Comparison of ENCODE assay signal across 15 cellular contexts in genomic region chr14:101763941-101764709, GRCh38. TPM values are rescaled to one million over a fixed set of nuclear protein-coding genes. Genes with fewer than 3 reads are reported as not detected.
DNase-seq lines count a peak whose midpoint lies in the region; ATAC-seq and TF ChIP-seq lines count a peak whose summit lies in the region.
"Had no signal": no experiment of that assay in that cellular context is flagged by ENCODE, and none has a peak within 500 bp of the region (broad histone marks: within the 10 kb centered on the region; RNA-seq: fewer than 3 reads in every experiment).

No MANE protein-coding gene starts in this region.

- no peaks in the 10 kb centered on the region for H3K9me3 Mint-ChIP-seq in activated naive CD4-positive, alpha-beta T cell treated with anti-CD3 and anti-CD28 coated beads, Interleukin-2, amount 50 U/mL, for 24 hours
- no peaks in the 10 kb centered on the region for H3K9me3 Mint-ChIP-seq in activated T-helper 1 cell treated with anti-CD3 and anti-CD28 coated beads, Interleukin-12 subunit alpha, Interleukin-12 subunit beta, Interleukin-2, Interleukin-4 antibody, amounts not matched to agents 30 ng/mL and 10 ng/mL and 1 ng/mL, durations not matched to agents 14 hours and 24 hours and 36 hours
- no peaks in the 10 kb centered on the region for H3K9me3 Mint-ChIP-seq in GM23338

- 68 to 82% methylated on average over 9 to 10 of the region's 10 CpGs for WGBS in upper lobe of left lung, 2 donors

- DNase-seq in activated naive CD4-positive, alpha-beta T cell (lab: John Stamatoyannopoulos, UW): no peak
- DNase-seq in activated T-helper 1 cell treated with anti-CD3 and anti-CD28 coated beads, Interleukin-12 subunit alpha, Interleukin-12 subunit beta, Interleukin-2, Interleukin-4 antibody, amounts not matched to agents 30 ng/mL and 10 ng/mL and 1 ng/mL, durations not matched to agents 14 hours and 24 hours and 36 hours (ENCODE audit: low spot score): no peak
- no peak for DNase-seq in lower lobe of right lung
- DNase-seq in upper lobe of left lung: peak; percentile 75 to 82
- no peak for DNase-seq in GM23338 (ENCODE audit: low spot score)
- DNase-seq in putamen (ENCODE audit: low spot score): no peak
- DNase-seq in NCI-H526 treated with DMSO at 0.1 percent for 48 hours (lab: John Stamatoyannopoulos, UW): no peak
- DNase-seq: DMS53, dorsolateral prefrontal cortex, left ventricle myocardium inferior, NCI-H1417 treated with DMSO at 0.1 percent for 48 hours, NCI-H345 had no signal

- no peak overlapping the region for H2AFZ ChIP-seq in GM23338

- H3K27ac ChIP-seq in lower lobe of right lung (peak overlapping the region; percentile 83), upper lobe of left lung (peak overlapping the region; percentile 47 to 95 (median 62)), GM23338 (ENCODE audit: low read depth) (no peak overlapping the region)
- H3K27ac ChIP-seq: KMS-11, left ventricle myocardium inferior, neutrophil had no signal

- H4K20me1 ChIP-seq in GM23338 (replicated peaks; ENCODE audit: insufficient read depth): peaks cover 5% of the 10 kb centered on the region; the same call in 1 of the 2 replicates

- H3K9me2 ChIP-seq in GM23338 (ENCODE audit: insufficient read depth): no peaks in the 10 kb centered on the region

- no peak for TF ChIP-seq CTCF in lower lobe of right lung (IDR thresholded peaks at IDR 0.05)
- TF ChIP-seq CTCF in upper lobe of left lung (IDR thresholded peaks at IDR 0.05): no peak
- TF ChIP-seq CTCF in GM23338 (conservative IDR thresholded peaks at IDR 0.05; ENCODE audit: low read depth in 2 of 2): no peak

- no peak overlapping the region for H3K4me3 ChIP-seq in lower lobe of right lung
- H3K4me3 ChIP-seq in upper lobe of left lung: no peak overlapping the region
- no peak overlapping the region for H3K4me3 ChIP-seq in GM23338
- H3K4me3 ChIP-seq: left ventricle myocardium inferior had no signal

- peak in 1 of 4 donors; percentile 84 for TF ChIP-seq EP300 in upper lobe of left lung (IDR thresholded peaks at IDR 0.05)

- peak overlapping the region; percentile 70 for H3K27ac Mint-ChIP-seq in activated naive CD4-positive, alpha-beta T cell treated with anti-CD3 and anti-CD28 coated beads, Interleukin-2, amount 50 U/mL, for 24 hours
- H3K27ac Mint-ChIP-seq in activated T-helper 1 cell treated with anti-CD3 and anti-CD28 coated beads, Interleukin-12 subunit alpha, Interleukin-12 subunit beta, Interleukin-2, Interleukin-4 antibody, amounts not matched to agents 30 ng/mL and 10 ng/mL and 1 ng/mL, durations not matched to agents 14 hours and 24 hours and 36 hours: peak overlapping the region; percentile 37
- no peak overlapping the region for H3K27ac Mint-ChIP-seq in GM23338

- no peaks in the 10 kb centered on the region for H3F3A ChIP-seq in GM23338 (replicated peaks; ENCODE audit: low read depth)

- H3K4me2 ChIP-seq in GM23338: no peak overlapping the region
- H3K4me2 ChIP-seq: KMS-11 had no signal

- ATAC-seq in lower lobe of right lung (peak in 1 of 2 donors; percentile 11), upper lobe of left lung (ENCODE audit: low FRiP score in 2 of 2) (peak in 1 of 2 donors; percentile 1), GM23338 (no peak)

- H3K9me3 ChIP-seq in lower lobe of right lung: no peaks in the 10 kb centered on the region
- no peaks in the 10 kb centered on the region for H3K9me3 ChIP-seq in upper lobe of left lung
- H3K9me3 ChIP-seq: left ventricle myocardium inferior, neutrophil had no signal

- intact Hi-C loops in activated T-helper 1 cell treated with anti-CD3 and anti-CD28 coated beads, Interleukin-12 subunit alpha, Interleukin-12 subunit beta, Interleukin-2, Interleukin-4 antibody, amounts not matched to agents 30 ng/mL and 10 ng/mL and 1 ng/mL, durations not matched to agents 14 hours and 24 hours and 36 hours (cut with micrococcal nuclease): loop anchor here (5.0 kb wide), 1 partner anchor 553 kb away; the partner anchor contains the start of gene ZNF839
- intact Hi-C loops in lower lobe of right lung (cut with DNase I): no loop called here

- H3K27me3 Mint-ChIP-seq in activated naive CD4-positive, alpha-beta T cell treated with anti-CD3 and anti-CD28 coated beads, Interleukin-2, amount 50 U/mL, for 24 hours: no peaks in the 10 kb centered on the region
- H3K27me3 Mint-ChIP-seq in activated T-helper 1 cell treated with anti-CD3 and anti-CD28 coated beads, Interleukin-12 subunit alpha, Interleukin-12 subunit beta, Interleukin-2, Interleukin-4 antibody, amounts not matched to agents 30 ng/mL and 10 ng/mL and 1 ng/mL, durations not matched to agents 14 hours and 24 hours and 36 hours (ENCODE audit: insufficient read depth): peaks cover 3% of the 10 kb centered on the region
- H3K27me3 Mint-ChIP-seq in GM23338 (ENCODE audit: insufficient read depth, low read depth, poor library complexity): peaks cover 23% of the 10 kb centered on the region

- peaks cover 26% of the 10 kb centered on the region for H3K36me3 Mint-ChIP-seq in activated naive CD4-positive, alpha-beta T cell treated with anti-CD3 and anti-CD28 coated beads, Interleukin-2, amount 50 U/mL, for 24 hours
- H3K36me3 Mint-ChIP-seq in activated T-helper 1 cell treated with anti-CD3 and anti-CD28 coated beads, Interleukin-12 subunit alpha, Interleukin-12 subunit beta, Interleukin-2, Interleukin-4 antibody, amounts not matched to agents 30 ng/mL and 10 ng/mL and 1 ng/mL, durations not matched to agents 14 hours and 24 hours and 36 hours (ENCODE audit: low read depth): peaks cover 19% of the 10 kb centered on the region
- no peaks in the 10 kb centered on the region; the same call in 2 of the 3 replicates for H3K36me3 Mint-ChIP-seq in GM23338 (ENCODE audit: low read depth)

- H3K27me3 ChIP-seq in lower lobe of right lung (ENCODE audit: low read depth) (no peaks in the 10 kb centered on the region), upper lobe of left lung (no peaks in the 10 kb centered on the region), GM23338 (ENCODE audit: insufficient read depth) (peaks cover 26% of the 10 kb centered on the region)
- H3K27me3 ChIP-seq: dorsolateral prefrontal cortex had no signal

- H3K4me1 ChIP-seq in lower lobe of right lung (peaks cover 34% of the 10 kb centered on the region), upper lobe of left lung (peaks cover 18 to 32% (median 21%) of the 10 kb centered on the region in 4 donors), GM23338 (ENCODE audit: insufficient read depth) (peaks cover 11% of the 10 kb centered on the region)

- H3K4me1 Mint-ChIP-seq in activated naive CD4-positive, alpha-beta T cell treated with anti-CD3 and anti-CD28 coated beads, Interleukin-2, amount 50 U/mL, for 24 hours: peaks cover 56% of the 10 kb centered on the region
- H3K4me1 Mint-ChIP-seq in activated T-helper 1 cell treated with anti-CD3 and anti-CD28 coated beads, Interleukin-12 subunit alpha, Interleukin-12 subunit beta, Interleukin-2, Interleukin-4 antibody, amounts not matched to agents 30 ng/mL and 10 ng/mL and 1 ng/mL, durations not matched to agents 14 hours and 24 hours and 36 hours (ENCODE audit: low read depth): peaks cover 41% of the 10 kb centered on the region
- peaks cover 9% of the 10 kb centered on the region for H3K4me1 Mint-ChIP-seq in GM23338

- peak overlapping the region; percentile 75 for H3K4me3 Mint-ChIP-seq in activated naive CD4-positive, alpha-beta T cell treated with anti-CD3 and anti-CD28 coated beads, Interleukin-2, amount 50 U/mL, for 24 hours
- H3K4me3 Mint-ChIP-seq in activated T-helper 1 cell treated with anti-CD3 and anti-CD28 coated beads, Interleukin-12 subunit alpha, Interleukin-12 subunit beta, Interleukin-2, Interleukin-4 antibody, amounts not matched to agents 30 ng/mL and 10 ng/mL and 1 ng/mL, durations not matched to agents 14 hours and 24 hours and 36 hours: peak overlapping the region; percentile 55
- H3K4me3 Mint-ChIP-seq in GM23338: no peak overlapping the region

- no peak for TF ChIP-seq POLR2A in upper lobe of left lung (IDR thresholded peaks at IDR 0.05)

- peaks cover 19% of the 10 kb centered on the region for H3K36me3 ChIP-seq in lower lobe of right lung
- peaks cover 0 to 23% (median 5%) of the 10 kb centered on the region in 4 donors for H3K36me3 ChIP-seq in upper lobe of left lung
- H3K36me3 ChIP-seq in GM23338 (ENCODE audit: insufficient read depth): no peaks in the 10 kb centered on the region

- no peaks in the 10 kb centered on the region for H3K79me2 ChIP-seq in GM23338 (replicated peaks; ENCODE audit: insufficient read depth)

TF ChIP-seq in GM23338, 12 proteins besides CTCF, POLR2A, EP300 and RAD21 (continues in another document):
- TF ChIP-seq ZNF331 (CRISPR knock-in tag; IDR thresholded peaks at IDR 0.05; ENCODE audit: low read depth) (no peak), JUNB (IDR thresholded peaks at IDR 0.05; ENCODE audit: unreplicated experiment) (no peak), CREB1 (CRISPR knock-in tag; IDR thresholded peaks at IDR 0.05; ENCODE audit: low read depth) (no peak)

RNA-seq across cellular contexts. Expression of gene PPP2R5C, which starts 2.6 kb away (rescaled TPM):
- 157 and 166 TPM in 2 replicates for total RNA-seq in activated T-helper 1 cell treated with anti-CD3 and anti-CD28 coated beads, Interleukin-12 subunit alpha, Interleukin-12 subunit beta, Interleukin-2, Interleukin-4 antibody, amounts not matched to agents 30 ng/mL and 10 ng/mL and 1 ng/mL, durations not matched to agents 14 hours and 24 hours and 36 hours
- total RNA-seq in lower lobe of right lung: 160 TPM
- total RNA-seq in upper lobe of left lung: 100 to 1,000 TPM; 105 to 208 (median 133) TPM
- 75.4 and 76.4 TPM in 2 replicates for total RNA-seq in GM23338 (2014; rRNA removed; shearing (Covaris generic))
- 75.3 and 79.7 TPM in 2 replicates for polyA plus RNA-seq in GM23338 (2016; fragmentation: Nextera tagmentation; extraction: Ambion mirVana)

Comparison
In these comparisons a context has a peak if more than half of its experiments do, and no peak if none do; other contexts are left out.
1. DNase-seq: peak in upper lobe of left lung (2 of 2); none in activated naive CD4-positive, alpha-beta T cell (0 of 4), activated T-helper 1 cell treated with anti-CD3 and anti-CD28 coated beads, Interleukin-12 subunit alpha, Interleukin-12 subunit beta, Interleukin-2, Interleukin-4 antibody, amounts not matched to agents 30 ng/mL and 10 ng/mL and 1 ng/mL, durations not matched to agents 14 hours and 24 hours and 36 hours (single experiment), lower lobe of right lung (single experiment), GM23338 (single experiment), putamen (single experiment) and NCI-H526 treated with DMSO at 0.1 percent for 48 hours (single experiment).